10 cellular contexts compared by ENCODE assay signal in the genomic region with DNA sequence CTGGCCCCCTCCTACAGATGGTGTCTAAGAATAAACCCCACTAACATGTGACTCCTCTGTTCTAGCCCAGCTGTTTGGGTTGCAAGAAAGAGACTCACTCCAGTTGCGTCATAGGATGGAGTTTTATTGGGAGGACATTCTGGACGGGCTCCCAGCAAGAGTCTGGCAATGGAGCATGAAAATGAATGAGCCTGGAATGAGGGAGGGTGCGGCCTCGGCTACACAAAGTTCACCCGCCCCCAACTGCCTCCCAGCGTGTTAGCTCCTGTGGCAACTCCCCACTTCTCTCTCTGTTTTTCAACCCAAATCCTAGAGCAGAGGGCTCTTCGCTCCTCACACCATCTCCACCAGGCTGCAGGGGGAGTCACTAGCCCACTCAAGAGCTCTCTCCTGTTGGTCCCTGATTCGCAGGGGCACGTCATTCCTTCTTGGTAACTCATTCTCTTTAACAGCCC. TPM values are rescaled to one million over a fixed set of nuclear protein-coding genes. Genes with fewer than 3 reads are reported as not detected.
A peak's percentile ranks its signal among the peaks of the same experiment; 100 is the strongest.
DNase-seq lines count a peak whose midpoint lies in the region; ATAC-seq, FAIRE-seq and TF ChIP-seq lines count a peak whose summit lies in the region.
"Had no signal": no experiment of that assay in that cellular context is flagged by ENCODE, and none has a peak within 500 bp of the region (broad histone marks: within the 10 kb centered on the region; RNA-seq: fewer than 3 reads in every experiment).

No MANE protein-coding gene starts in this region.

- ATAC-seq in gastroesophageal sphincter (peak; percentile 89), pancreas (peak in 3 of 4 donors; percentile 64 to 71 (median 71)), HG03175 (IDR thresholded peaks at IDR 0.05; ENCODE audit: unreplicated experiment) (no peak), GM21786 (IDR thresholded peaks at IDR 0.05; ENCODE audit: unreplicated experiment) (no peak)

- peak overlapping the region in 6 of 11 experiments; percentile 4 to 39 (median 21); a peak in 5 of 22 replicates for H3K4me2 ChIP-seq in BLaER1 treated with 17β-estradiol and CSF1 and Interleukin-3, amounts not matched to agents 10 nM and 100 nM

- FAIRE-seq in pancreas (lab: Jason Lieb, UNC), result peak; percentile 51

- peaks cover 0 to 57% (median 0%) of the 10 kb centered on the region in 11 experiments; a peak in 6 of 22 replicates for H4K20me1 ChIP-seq in BLaER1 treated with 17β-estradiol and CSF1 and Interleukin-3, amounts not matched to agents 10 nM and 100 nM

- 0 to 51% methylated on average over 2 to 7 of the region's 9 CpGs for WGBS in gastroesophageal sphincter (ENCODE audit: low coverage in 1 of 2), 2 donors
- 41 to 42% methylated on average over 9 of the region's 9 CpGs for WGBS in pancreas, 2 donors

- H3K36me3 ChIP-seq in BLaER1 treated with 17β-estradiol and CSF1 and Interleukin-3, amounts not matched to agents 10 nM and 100 nM, result peaks cover 0 to 46% (median 0%) of the 10 kb centered on the region in 11 experiments; a peak in 5 of 22 replicates
- H3K36me3 ChIP-seq in SJCRH30 (no peaks in the 10 kb centered on the region), gastroesophageal sphincter (no peaks in the 10 kb centered on the region), pancreas (no peaks in the 10 kb centered on the region)

- TF ChIP-seq CTCF in gastroesophageal sphincter (IDR thresholded peaks at IDR 0.05), result no peak
- TF ChIP-seq CTCF in pancreas (IDR thresholded peaks at IDR 0.05), result no peak

- H3K27ac ChIP-seq in BLaER1 treated with 17β-estradiol and CSF1 and Interleukin-3, amounts not matched to agents 10 nM and 100 nM, result no peak overlapping the region
- peak overlapping the region; percentile 19; the same call in 1 of the 2 replicates for H3K27ac ChIP-seq in SJCRH30
- peak overlapping the region in 3 of 4 donors; percentile 78 to 85 (median 80) for H3K27ac ChIP-seq in gastroesophageal sphincter
- no peak overlapping the region for H3K27ac ChIP-seq in pancreas

- peaks cover 0 to 18% (median 9%) of the 10 kb centered on the region in 10 experiments; a peak in 10 of 20 replicates for H3K4me1 ChIP-seq in BLaER1 treated with 17β-estradiol and CSF1 and Interleukin-3, amounts not matched to agents 10 nM and 100 nM
- H3K4me1 ChIP-seq in SJCRH30, result peaks cover 16% of the 10 kb centered on the region
- peaks cover 0 to 36% (median 13%) of the 10 kb centered on the region in 3 donors for H3K4me1 ChIP-seq in gastroesophageal sphincter
- peaks cover 0 to under 1% (median 0%) of the 10 kb centered on the region in 3 donors for H3K4me1 ChIP-seq in pancreas

- H3K4me3 ChIP-seq in BLaER1 treated with 17β-estradiol and CSF1 and Interleukin-3, amounts not matched to agents 10 nM and 100 nM, result no peak overlapping the region
- H3K4me3 ChIP-seq in SJCRH30, result no peak overlapping the region
- H3K4me3 ChIP-seq in gastroesophageal sphincter, result no peak overlapping the region
- no peak overlapping the region for H3K4me3 ChIP-seq in pancreas

- H3K9ac ChIP-seq in BLaER1 treated with 17β-estradiol and CSF1 and Interleukin-3, amounts not matched to agents 10 nM and 100 nM, result no peak overlapping the region

- peaks cover 18 to 34% (median 22%) of the 10 kb centered on the region in 11 experiments for H3K27me3 ChIP-seq in BLaER1 treated with 17β-estradiol and CSF1 and Interleukin-3, amounts not matched to agents 10 nM and 100 nM
- H3K27me3 ChIP-seq in SJCRH30, result no peaks in the 10 kb centered on the region
- peaks cover 4% of the 10 kb centered on the region for H3K27me3 ChIP-seq in gastroesophageal sphincter
- H3K27me3 ChIP-seq in pancreas, result peaks cover 0 to 6% (median 0%) of the 10 kb centered on the region in 4 donors

- H3K36me3 Mint-ChIP-seq in activated T-helper 1 cell treated with anti-CD3 and anti-CD28 coated beads, Interleukin-12 subunit alpha, Interleukin-12 subunit beta, Interleukin-2, Interleukin-4 antibody, amounts not matched to agents 30 ng/mL and 10 ng/mL and 1 ng/mL, durations not matched to agents 14 hours and 24 hours and 36 hours (ENCODE audit: low read depth), result no peaks in the 10 kb centered on the region

- no peak for TF ChIP-seq EP300 in gastroesophageal sphincter (IDR thresholded peaks at IDR 0.05)

- no peak overlapping the region for H3K4me3 Mint-ChIP-seq in activated T-helper 1 cell treated with anti-CD3 and anti-CD28 coated beads, Interleukin-12 subunit alpha, Interleukin-12 subunit beta, Interleukin-2, Interleukin-4 antibody, amounts not matched to agents 30 ng/mL and 10 ng/mL and 1 ng/mL, durations not matched to agents 14 hours and 24 hours and 36 hours

- peaks cover 28% of the 10 kb centered on the region for H3K27me3 Mint-ChIP-seq in activated T-helper 1 cell treated with anti-CD3 and anti-CD28 coated beads, Interleukin-12 subunit alpha, Interleukin-12 subunit beta, Interleukin-2, Interleukin-4 antibody, amounts not matched to agents 30 ng/mL and 10 ng/mL and 1 ng/mL, durations not matched to agents 14 hours and 24 hours and 36 hours (ENCODE audit: insufficient read depth)

- H3K4me1 Mint-ChIP-seq in activated T-helper 1 cell treated with anti-CD3 and anti-CD28 coated beads, Interleukin-12 subunit alpha, Interleukin-12 subunit beta, Interleukin-2, Interleukin-4 antibody, amounts not matched to agents 30 ng/mL and 10 ng/mL and 1 ng/mL, durations not matched to agents 14 hours and 24 hours and 36 hours (ENCODE audit: low read depth), result no peaks in the 10 kb centered on the region

- peak; percentile 41 to 62 for DNase-seq in SJCRH30
- peak in 2 of 6 donors; percentile 24 to 37 for DNase-seq in pancreas
- DNase-seq in stimulated activated CD4-positive, alpha-beta T cell treated with anti-CD3 and anti-CD28 coated beads, Interleukin-4, amount 100 ng/mL, for 4 hours, result no peak
- DNase-seq in activated T-helper 1 cell treated with anti-CD3 and anti-CD28 coated beads, Interleukin-12 subunit alpha, Interleukin-12 subunit beta, Interleukin-2, Interleukin-4 antibody, amounts not matched to agents 30 ng/mL and 10 ng/mL and 1 ng/mL, durations not matched to agents 14 hours and 24 hours and 36 hours (ENCODE audit: low spot score), result no peak

- intact Hi-C loops in pancreas (cut with DNase I), result no loop called here
- intact Hi-C loops in activated T-helper 1 cell treated with anti-CD3 and anti-CD28 coated beads, Interleukin-12 subunit alpha, Interleukin-12 subunit beta, Interleukin-2, Interleukin-4 antibody, amounts not matched to agents 30 ng/mL and 10 ng/mL and 1 ng/mL, durations not matched to agents 14 hours and 24 hours and 36 hours (cut with micrococcal nuclease), result no loop called here

- TF ChIP-seq POLR2A in gastroesophageal sphincter (IDR thresholded peaks at IDR 0.05), result no peak

- H3K9me3 ChIP-seq in BLaER1 treated with 17β-estradiol and CSF1 and Interleukin-3, amounts not matched to agents 10 nM and 100 nM (replicated peaks in 1 of 11), result no peaks in the 10 kb centered on the region
- H3K9me3 ChIP-seq in SJCRH30 (replicated peaks) (no peaks in the 10 kb centered on the region), gastroesophageal sphincter (no peaks in the 10 kb centered on the region), pancreas (no peaks in the 10 kb centered on the region)

- no peaks in the 10 kb centered on the region for H3K9me3 Mint-ChIP-seq in activated T-helper 1 cell treated with anti-CD3 and anti-CD28 coated beads, Interleukin-12 subunit alpha, Interleukin-12 subunit beta, Interleukin-2, Interleukin-4 antibody, amounts not matched to agents 30 ng/mL and 10 ng/mL and 1 ng/mL, durations not matched to agents 14 hours and 24 hours and 36 hours

- H3K27ac Mint-ChIP-seq in activated T-helper 1 cell treated with anti-CD3 and anti-CD28 coated beads, Interleukin-12 subunit alpha, Interleukin-12 subunit beta, Interleukin-2, Interleukin-4 antibody, amounts not matched to agents 30 ng/mL and 10 ng/mL and 1 ng/mL, durations not matched to agents 14 hours and 24 hours and 36 hours, result no peak overlapping the region

RNA-seq across cellular contexts. Expression of a gene that starts 5.1 kb away (rescaled TPM):
- total RNA-seq in SJCRH30 (2014; rRNA removed; shearing (Covaris generic)), result not detected in 2 replicates
- 100 to 1,000 TPM in 1 of 4 donors, 10 to 100 TPM in 3; 15.9 to 105 (median 70.1) TPM for total RNA-seq in gastroesophageal sphincter
- total RNA-seq in pancreas, result 1 to 10 TPM in 3 of 6 donors, under 1 TPM in 3; 0.67 to 5.7 (median 1.8) TPM
- 10 to 100 TPM; 17.3 to 20.9 TPM for polyA plus RNA-seq in pancreas
- total RNA-seq in activated T-helper 1 cell treated with anti-CD3 and anti-CD28 coated beads, Interleukin-12 subunit alpha, Interleukin-12 subunit beta, Interleukin-2, Interleukin-4 antibody, amounts not matched to agents 30 ng/mL and 10 ng/mL and 1 ng/mL, durations not matched to agents 14 hours and 24 hours and 36 hours, result not detected in 2 replicates
- polyA plus RNA-seq: keratinocyte had no signal

RNA-seq across cellular contexts. Expression of a gene that starts 23.7 kb away (rescaled TPM):
- total RNA-seq in SJCRH30 (2014; rRNA removed; shearing (Covaris generic)), result not detected in 2 replicates
- total RNA-seq in gastroesophageal sphincter, result not detected
- total RNA-seq in pancreas, result not detected
- not detected for polyA plus RNA-seq in pancreas
- not detected in 2 replicates for total RNA-seq in activated T-helper 1 cell treated with anti-CD3 and anti-CD28 coated beads, Interleukin-12 subunit alpha, Interleukin-12 subunit beta, Interleukin-2, Interleukin-4 antibody, amounts not matched to agents 30 ng/mL and 10 ng/mL and 1 ng/mL, durations not matched to agents 14 hours and 24 hours and 36 hours
- total RNA-seq: subcutaneous adipose tissue had no signal
- polyA plus RNA-seq: keratinocyte had no signal

RNA-seq across cellular contexts. Expression of a gene that starts 25.5 kb away (rescaled TPM):
- 0.02 TPM in 1 of 2 replicates, not detected in the other for total RNA-seq in SJCRH30 (2014; rRNA removed; shearing (Covaris generic))
- 10 to 100 TPM; 10.1 to 17.2 (median 11.9) TPM for total RNA-seq in gastroesophageal sphincter
- total RNA-seq in pancreas, result 1 to 10 TPM in 3 of 6 donors, under 1 TPM in 3; 0.09 to 3.7 (median 1.6) TPM
- polyA plus RNA-seq in pancreas, result 1 to 10 TPM; 1.0 to 2.5 TPM
- total RNA-seq in activated T-helper 1 cell treated with anti-CD3 and anti-CD28 coated beads, Interleukin-12 subunit alpha, Interleukin-12 subunit beta, Interleukin-2, Interleukin-4 antibody, amounts not matched to agents 30 ng/mL and 10 ng/mL and 1 ng/mL, durations not matched to agents 14 hours and 24 hours and 36 hours, result not detected in 2 replicates
- polyA plus RNA-seq: keratinocyte had no signal

RNA-seq across cellular contexts. Expression of a gene that starts 45.6 kb away (rescaled TPM):
- total RNA-seq in SJCRH30 (2014; rRNA removed; shearing (Covaris generic)), result not detected in 2 replicates
- total RNA-seq in gastroesophageal sphincter (10 to 100 TPM in 2 of 4 donors, 1 to 10 TPM in 2; 9.6 to 19.3 (median 14.4) TPM), pancreas (1 to 10 TPM in 5 of 6 donors, under 1 TPM in 1; 0.55 to 3.1 (median 1.3) TPM)
- 1 to 10 TPM; 4.0 to 6.0 TPM for polyA plus RNA-seq in pancreas
- total RNA-seq in activated T-helper 1 cell treated with anti-CD3 and anti-CD28 coated beads, Interleukin-12 subunit alpha, Interleukin-12 subunit beta, Interleukin-2, Interleukin-4 antibody, amounts not matched to agents 30 ng/mL and 10 ng/mL and 1 ng/mL, durations not matched to agents 14 hours and 24 hours and 36 hours, result not detected in 2 replicates
- polyA plus RNA-seq: keratinocyte had no signal

Comparison
In these comparisons a context has a peak if more than half of its experiments do, and no peak if none do; other contexts are left out.
1. H3K27ac ChIP-seq: peak in SJCRH30 (single experiment) and gastroesophageal sphincter (3 of 4); none in BLaER1 treated with 17β-estradiol and CSF1 and Interleukin-3, amounts not matched to agents 10 nM and 100 nM (0 of 11) and pancreas (0 of 4).
2. DNase-seq: peak in SJCRH30 (2 of 2); none in stimulated activated CD4-positive, alpha-beta T cell treated with anti-CD3 and anti-CD28 coated beads, Interleukin-4, amount 100 ng/mL, for 4 hours (0 of 2) and activated T-helper 1 cell treated with anti-CD3 and anti-CD28 coated beads, Interleukin-12 subunit alpha, Interleukin-12 subunit beta, Interleukin-2, Interleukin-4 antibody, amounts not matched to agents 30 ng/mL and 10 ng/mL and 1 ng/mL, durations not matched to agents 14 hours and 24 hours and 36 hours (single experiment).
3. ATAC-seq: peak in gastroesophageal sphincter (single experiment) and pancreas (3 of 4); none in HG03175 (single experiment) and GM21786 (single experiment).